Comparison of ENCODE assay signal across 8 cellular contexts in genomic region chr1:167442142-167442848, GRCh38.
DNase-seq lines count a peak whose midpoint lies in the region; ATAC-seq and TF ChIP-seq lines count a peak whose summit lies in the region.

No MANE protein-coding gene starts in this region.

- H3K4me1 ChIP-seq in cardiac muscle cell (ENCODE audit: low read depth) = no peaks in the 10 kb centered on the region
- H3K4me1 ChIP-seq in aorta (ENCODE audit: control insufficient read depth in 1 of 2, insufficient read depth in 2 of 2, low read length in 2 of 2) = no peaks in the 10 kb centered on the region

- WGBS in aorta, 2 donors = 50 to 53% methylated on average over 12 of the region's 12 CpGs

- H3K4me3 ChIP-seq in cardiac muscle cell (no peak overlapping the region), aorta (ENCODE audit: low read length in 2 of 2) (no peak overlapping the region)

- H3K27me3 Mint-ChIP-seq in HFFc6 (ENCODE audit: insufficient read depth) = peaks cover 30% of the 10 kb centered on the region
- no peaks in the 10 kb centered on the region for H3K27me3 Mint-ChIP-seq in activated naive CD8-positive, alpha-beta T cell

- H3K4me3 Mint-ChIP-seq in HFFc6 = no peak overlapping the region
- H3K4me3 Mint-ChIP-seq in activated naive CD8-positive, alpha-beta T cell = peak overlapping the region; percentile 20

- H3K27me3 ChIP-seq in cardiac muscle cell = peaks cover 25% of the 10 kb centered on the region
- H3K27me3 ChIP-seq in aorta (ENCODE audit: control insufficient read depth in 1 of 2, insufficient read depth in 2 of 2, low read length in 1 of 2) = no peaks in the 10 kb centered on the region

- H3K27ac Mint-ChIP-seq in HFFc6 = no peak overlapping the region
- peak overlapping the region; percentile 72 for H3K27ac Mint-ChIP-seq in activated naive CD8-positive, alpha-beta T cell

- H3K36me3 ChIP-seq in cardiac muscle cell = no peaks in the 10 kb centered on the region
- H3K36me3 ChIP-seq in aorta (ENCODE audit: control insufficient read depth in 1 of 2, insufficient read depth in 2 of 2, low read length in 1 of 2) = no peaks in the 10 kb centered on the region

- no peaks in the 10 kb centered on the region for H3K36me3 Mint-ChIP-seq in HFFc6 (ENCODE audit: low read depth)
- H3K36me3 Mint-ChIP-seq in activated naive CD8-positive, alpha-beta T cell = peaks cover 10% of the 10 kb centered on the region

- H3K27ac ChIP-seq in cardiac muscle cell = no peak overlapping the region
- no peak overlapping the region for H3K27ac ChIP-seq in aorta (ENCODE audit: low read depth in 1 of 2, low read length in 2 of 2)

- DNase-seq in HFFc6 (peak; percentile 62), NAMALWA (ENCODE audit: low spot score) (peak; percentile 97), SW 1271 (lab: John Stamatoyannopoulos, UW) (peak; percentile 5 to 25), cardiac muscle cell (ENCODE audit: low read depth in 1 of 2, low spot score in 1 of 2) (peak; percentile 81 to 92), pulmonary artery endothelial cell (ENCODE audit: low read depth, low spot score) (peak; percentile 44), aorta (peak; percentile 89 to 94)

- intact Hi-C loops in aorta (cut with DNase I) = loop anchor here (1.0 to 5.0 kb wide), 3 partner anchors 90 to 376 kb away; no protein-coding TSS in a partner anchor

- no peaks in the 10 kb centered on the region for H3K9me3 ChIP-seq in cardiac muscle cell (ENCODE audit: low read depth)
- no peaks in the 10 kb centered on the region for H3K9me3 ChIP-seq in aorta (ENCODE audit: control insufficient read depth, low read length)

- H3K9me3 Mint-ChIP-seq in HFFc6 = no peaks in the 10 kb centered on the region
- H3K9me3 Mint-ChIP-seq in activated naive CD8-positive, alpha-beta T cell (ENCODE audit: low read depth) = no peaks in the 10 kb centered on the region

- 0 out of 2 replicates have a peak, but pooled peaks cover 8% of the 10 kb centered on the region for H3K4me1 Mint-ChIP-seq in HFFc6 (ENCODE audit: low read depth)
- peaks cover 80% of the 10 kb centered on the region for H3K4me1 Mint-ChIP-seq in activated naive CD8-positive, alpha-beta T cell (ENCODE audit: low read depth)

- peak; percentile 41 for TF ChIP-seq CTCF in GM12801 (IDR thresholded peaks at IDR 0.05; ENCODE audit: extremely low read depth, insufficient read length)
- TF ChIP-seq CTCF in HFFc6 (IDR thresholded peaks at IDR 0.05) = peak; percentile 90
- TF ChIP-seq CTCF in cardiac muscle cell (IDR thresholded peaks at IDR 0.05; ENCODE audit: low read depth, low read length) = peak; percentile 92

- ATAC-seq in aorta (ENCODE audit: low FRiP score) = peak; percentile 84

Comparison
In these comparisons a context has a peak if more than half of its experiments do, and no peak if none do; other contexts are left out.
1. CTCF ChIP-seq: peak in every context shown above with its lines; median percentile 92 in cardiac muscle cell; 90 in HFFc6; 41 in GM12801.
2. DNase-seq: peak in every context shown above with its lines; median percentile 97 in NAMALWA; 92 in aorta; 86 in cardiac muscle cell; 62 in HFFc6; 44 in pulmonary artery endothelial cell; 15 in SW 1271.